ENCODE assay signal across 1 cellular context in the genomic region with DNA sequence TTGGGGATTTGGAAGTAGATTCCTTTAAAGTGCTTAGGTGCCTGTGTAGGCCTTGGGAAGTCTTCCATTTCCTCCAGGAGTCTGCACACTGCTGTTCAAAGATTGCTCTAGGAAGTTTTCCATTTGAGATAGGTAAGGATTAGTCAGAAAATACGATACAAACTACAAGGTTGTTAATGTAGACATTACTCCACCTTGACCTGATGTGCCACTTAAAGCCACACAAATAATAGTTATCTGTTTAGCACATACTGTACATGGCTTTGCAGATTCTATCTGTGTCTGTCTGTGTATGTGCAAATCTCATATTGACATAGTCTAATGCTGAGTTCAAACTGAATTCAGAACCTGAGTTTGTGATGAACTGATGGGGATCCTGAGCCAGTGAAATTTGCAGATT.
TF ChIP-seq lines count a peak whose summit lies in the region.

No MANE protein-coding gene starts in this region.

TF ChIP-seq in HepG2, 621 proteins besides CTCF, POLR2A, EP300 and RAD21 (continued from another document and continues in another):
- TF ChIP-seq FOXA1 (IDR thresholded peaks at IDR 0.05) (no peak), FOXA1 (CRISPR knock-in tag; IDR thresholded peaks at IDR 0.05) (peak; percentile 89), ZNF782 (CRISPR knock-in tag; IDR thresholded peaks at IDR 0.05; ENCODE audit: borderline replicate concordance) (no peak), ELF3 (CRISPR knock-in tag; IDR thresholded peaks at IDR 0.05) (0 out of 2 replicates have a peak, but pooled peaks have one; percentile 22), NCOR1 (IDR thresholded peaks at IDR 0.05; ENCODE audit: borderline replicate concordance, low read length) (no peak), TCF7 (IDR thresholded peaks at IDR 0.05; ENCODE audit: low read depth) (no peak), RORA (CRISPR knock-in tag; IDR thresholded peaks at IDR 0.05) (no peak), RARA (CRISPR knock-in tag; IDR thresholded peaks at IDR 0.05) (peak; percentile 75), PAWR (CRISPR knock-in tag; IDR thresholded peaks at IDR 0.05; ENCODE audit: borderline replicate concordance) (no peak), MIXL1 (CRISPR knock-in tag; IDR thresholded peaks at IDR 0.05) (0 out of 2 replicates have a peak, but pooled peaks have one; percentile 19), BCL6 (CRISPR knock-in tag; IDR thresholded peaks at IDR 0.05) (peak; percentile 67), ZNF552 (CRISPR knock-in tag; IDR thresholded peaks at IDR 0.05; ENCODE audit: borderline replicate concordance) (no peak), NAIF1 (CRISPR knock-in tag; IDR thresholded peaks at IDR 0.05; ENCODE audit: borderline replicate concordance) (no peak), IRF2 (CRISPR knock-in tag; IDR thresholded peaks at IDR 0.05) (no peak), JUNB (CRISPR knock-in tag; IDR thresholded peaks at IDR 0.05; ENCODE audit: borderline replicate concordance) (no peak), FOXP1 (IDR thresholded peaks at IDR 0.05) (no peak), FOXP1 (CRISPR knock-in tag; IDR thresholded peaks at IDR 0.05) (peak; percentile 24; the same call in 1 of the 2 replicates), CHD4 (IDR thresholded peaks at IDR 0.05; ENCODE audit: borderline replicate concordance, low read length) (no peak), ZNF547 (CRISPR knock-in tag; IDR thresholded peaks at IDR 0.05) (no peak), ATRX (CRISPR knock-in tag; IDR thresholded peaks at IDR 0.05; ENCODE audit: borderline replicate concordance) (no peak), DNMT1 (CRISPR knock-in tag; IDR thresholded peaks at IDR 0.05) (no peak), ZFX (CRISPR knock-in tag; IDR thresholded peaks at IDR 0.05; ENCODE audit: low read depth) (no peak), MXD4 (CRISPR knock-in tag; IDR thresholded peaks at IDR 0.05) (no peak), KDM1A (CRISPR knock-in tag; IDR thresholded peaks at IDR 0.05) (no peak), AGO2 (optimal IDR thresholded peaks at IDR 0.05; ENCODE audit: low read depth, low read length) (no peak), KLF15 (CRISPR knock-in tag; IDR thresholded peaks at IDR 0.05; ENCODE audit: borderline replicate concordance) (no peak), ZNF282 (IDR thresholded peaks at IDR 0.05; ENCODE audit: partially characterized antibody) (no peak), MIER3 (CRISPR knock-in tag; IDR thresholded peaks at IDR 0.05; ENCODE audit: borderline replicate concordance) (0 out of 2 replicates have a peak, but pooled peaks have one; percentile 33), ZNF24 (IDR thresholded peaks at IDR 0.05) (no peak)
- TF ChIP-seq, protein P1, sequence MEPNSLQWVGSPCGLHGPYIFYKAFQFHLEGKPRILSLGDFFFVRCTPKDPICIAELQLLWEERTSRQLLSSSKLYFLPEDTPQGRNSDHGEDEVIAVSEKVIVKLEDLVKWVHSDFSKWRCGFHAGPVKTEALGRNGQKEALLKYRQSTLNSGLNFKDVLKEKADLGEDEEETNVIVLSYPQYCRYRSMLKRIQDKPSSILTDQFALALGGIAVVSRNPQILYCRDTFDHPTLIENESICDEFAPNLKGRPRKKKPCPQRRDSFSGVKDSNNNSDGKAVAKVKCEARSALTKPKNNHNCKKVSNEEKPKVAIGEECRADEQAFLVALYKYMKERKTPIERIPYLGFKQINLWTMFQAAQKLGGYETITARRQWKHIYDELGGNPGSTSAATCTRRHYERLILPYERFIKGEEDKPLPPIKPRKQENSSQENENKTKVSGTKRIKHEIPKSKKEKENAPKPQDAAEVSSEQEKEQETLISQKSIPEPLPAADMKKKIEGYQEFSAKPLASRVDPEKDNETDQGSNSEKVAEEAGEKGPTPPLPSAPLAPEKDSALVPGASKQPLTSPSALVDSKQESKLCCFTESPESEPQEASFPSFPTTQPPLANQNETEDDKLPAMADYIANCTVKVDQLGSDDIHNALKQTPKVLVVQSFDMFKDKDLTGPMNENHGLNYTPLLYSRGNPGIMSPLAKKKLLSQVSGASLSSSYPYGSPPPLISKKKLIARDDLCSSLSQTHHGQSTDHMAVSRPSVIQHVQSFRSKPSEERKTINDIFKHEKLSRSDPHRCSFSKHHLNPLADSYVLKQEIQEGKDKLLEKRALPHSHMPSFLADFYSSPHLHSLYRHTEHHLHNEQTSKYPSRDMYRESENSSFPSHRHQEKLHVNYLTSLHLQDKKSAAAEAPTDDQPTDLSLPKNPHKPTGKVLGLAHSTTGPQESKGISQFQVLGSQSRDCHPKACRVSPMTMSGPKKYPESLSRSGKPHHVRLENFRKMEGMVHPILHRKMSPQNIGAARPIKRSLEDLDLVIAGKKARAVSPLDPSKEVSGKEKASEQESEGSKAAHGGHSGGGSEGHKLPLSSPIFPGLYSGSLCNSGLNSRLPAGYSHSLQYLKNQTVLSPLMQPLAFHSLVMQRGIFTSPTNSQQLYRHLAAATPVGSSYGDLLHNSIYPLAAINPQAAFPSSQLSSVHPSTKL (CRISPR knock-in tag; IDR thresholded peaks at IDR 0.05), result peak; percentile 64; the same call in 1 of the 2 replicates
- TF ChIP-seq, protein P2, sequence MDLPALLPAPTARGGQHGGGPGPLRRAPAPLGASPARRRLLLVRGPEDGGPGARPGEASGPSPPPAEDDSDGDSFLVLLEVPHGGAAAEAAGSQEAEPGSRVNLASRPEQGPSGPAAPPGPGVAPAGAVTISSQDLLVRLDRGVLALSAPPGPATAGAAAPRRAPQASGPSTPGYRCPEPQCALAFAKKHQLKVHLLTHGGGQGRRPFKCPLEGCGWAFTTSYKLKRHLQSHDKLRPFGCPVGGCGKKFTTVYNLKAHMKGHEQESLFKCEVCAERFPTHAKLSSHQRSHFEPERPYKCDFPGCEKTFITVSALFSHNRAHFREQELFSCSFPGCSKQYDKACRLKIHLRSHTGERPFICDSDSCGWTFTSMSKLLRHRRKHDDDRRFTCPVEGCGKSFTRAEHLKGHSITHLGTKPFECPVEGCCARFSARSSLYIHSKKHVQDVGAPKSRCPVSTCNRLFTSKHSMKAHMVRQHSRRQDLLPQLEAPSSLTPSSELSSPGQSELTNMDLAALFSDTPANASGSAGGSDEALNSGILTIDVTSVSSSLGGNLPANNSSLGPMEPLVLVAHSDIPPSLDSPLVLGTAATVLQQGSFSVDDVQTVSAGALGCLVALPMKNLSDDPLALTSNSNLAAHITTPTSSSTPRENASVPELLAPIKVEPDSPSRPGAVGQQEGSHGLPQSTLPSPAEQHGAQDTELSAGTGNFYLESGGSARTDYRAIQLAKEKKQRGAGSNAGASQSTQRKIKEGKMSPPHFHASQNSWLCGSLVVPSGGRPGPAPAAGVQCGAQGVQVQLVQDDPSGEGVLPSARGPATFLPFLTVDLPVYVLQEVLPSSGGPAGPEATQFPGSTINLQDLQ (CRISPR knock-in tag; IDR thresholded peaks at IDR 0.05), result no peak
- TF ChIP-seq, protein P3, sequence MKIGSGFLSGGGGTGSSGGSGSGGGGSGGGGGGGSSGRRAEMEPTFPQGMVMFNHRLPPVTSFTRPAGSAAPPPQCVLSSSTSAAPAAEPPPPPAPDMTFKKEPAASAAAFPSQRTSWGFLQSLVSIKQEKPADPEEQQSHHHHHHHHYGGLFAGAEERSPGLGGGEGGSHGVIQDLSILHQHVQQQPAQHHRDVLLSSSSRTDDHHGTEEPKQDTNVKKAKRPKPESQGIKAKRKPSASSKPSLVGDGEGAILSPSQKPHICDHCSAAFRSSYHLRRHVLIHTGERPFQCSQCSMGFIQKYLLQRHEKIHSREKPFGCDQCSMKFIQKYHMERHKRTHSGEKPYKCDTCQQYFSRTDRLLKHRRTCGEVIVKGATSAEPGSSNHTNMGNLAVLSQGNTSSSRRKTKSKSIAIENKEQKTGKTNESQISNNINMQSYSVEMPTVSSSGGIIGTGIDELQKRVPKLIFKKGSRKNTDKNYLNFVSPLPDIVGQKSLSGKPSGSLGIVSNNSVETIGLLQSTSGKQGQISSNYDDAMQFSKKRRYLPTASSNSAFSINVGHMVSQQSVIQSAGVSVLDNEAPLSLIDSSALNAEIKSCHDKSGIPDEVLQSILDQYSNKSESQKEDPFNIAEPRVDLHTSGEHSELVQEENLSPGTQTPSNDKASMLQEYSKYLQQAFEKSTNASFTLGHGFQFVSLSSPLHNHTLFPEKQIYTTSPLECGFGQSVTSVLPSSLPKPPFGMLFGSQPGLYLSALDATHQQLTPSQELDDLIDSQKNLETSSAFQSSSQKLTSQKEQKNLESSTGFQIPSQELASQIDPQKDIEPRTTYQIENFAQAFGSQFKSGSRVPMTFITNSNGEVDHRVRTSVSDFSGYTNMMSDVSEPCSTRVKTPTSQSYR (CRISPR knock-in tag; IDR thresholded peaks at IDR 0.05; ENCODE audit: borderline replicate concordance), result no peak
- TF ChIP-seq, protein P4, sequence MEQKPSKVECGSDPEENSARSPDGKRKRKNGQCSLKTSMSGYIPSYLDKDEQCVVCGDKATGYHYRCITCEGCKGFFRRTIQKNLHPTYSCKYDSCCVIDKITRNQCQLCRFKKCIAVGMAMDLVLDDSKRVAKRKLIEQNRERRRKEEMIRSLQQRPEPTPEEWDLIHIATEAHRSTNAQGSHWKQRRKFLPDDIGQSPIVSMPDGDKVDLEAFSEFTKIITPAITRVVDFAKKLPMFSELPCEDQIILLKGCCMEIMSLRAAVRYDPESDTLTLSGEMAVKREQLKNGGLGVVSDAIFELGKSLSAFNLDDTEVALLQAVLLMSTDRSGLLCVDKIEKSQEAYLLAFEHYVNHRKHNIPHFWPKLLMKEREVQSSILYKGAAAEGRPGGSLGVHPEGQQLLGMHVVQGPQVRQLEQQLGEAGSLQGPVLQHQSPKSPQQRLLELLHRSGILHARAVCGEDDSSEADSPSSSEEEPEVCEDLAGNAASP (CRISPR knock-in tag; IDR thresholded peaks at IDR 0.05; ENCODE audit: borderline replicate concordance), result peak; percentile 83; the same call in 1 of the 2 replicates
- TF ChIP-seq, protein P5, sequence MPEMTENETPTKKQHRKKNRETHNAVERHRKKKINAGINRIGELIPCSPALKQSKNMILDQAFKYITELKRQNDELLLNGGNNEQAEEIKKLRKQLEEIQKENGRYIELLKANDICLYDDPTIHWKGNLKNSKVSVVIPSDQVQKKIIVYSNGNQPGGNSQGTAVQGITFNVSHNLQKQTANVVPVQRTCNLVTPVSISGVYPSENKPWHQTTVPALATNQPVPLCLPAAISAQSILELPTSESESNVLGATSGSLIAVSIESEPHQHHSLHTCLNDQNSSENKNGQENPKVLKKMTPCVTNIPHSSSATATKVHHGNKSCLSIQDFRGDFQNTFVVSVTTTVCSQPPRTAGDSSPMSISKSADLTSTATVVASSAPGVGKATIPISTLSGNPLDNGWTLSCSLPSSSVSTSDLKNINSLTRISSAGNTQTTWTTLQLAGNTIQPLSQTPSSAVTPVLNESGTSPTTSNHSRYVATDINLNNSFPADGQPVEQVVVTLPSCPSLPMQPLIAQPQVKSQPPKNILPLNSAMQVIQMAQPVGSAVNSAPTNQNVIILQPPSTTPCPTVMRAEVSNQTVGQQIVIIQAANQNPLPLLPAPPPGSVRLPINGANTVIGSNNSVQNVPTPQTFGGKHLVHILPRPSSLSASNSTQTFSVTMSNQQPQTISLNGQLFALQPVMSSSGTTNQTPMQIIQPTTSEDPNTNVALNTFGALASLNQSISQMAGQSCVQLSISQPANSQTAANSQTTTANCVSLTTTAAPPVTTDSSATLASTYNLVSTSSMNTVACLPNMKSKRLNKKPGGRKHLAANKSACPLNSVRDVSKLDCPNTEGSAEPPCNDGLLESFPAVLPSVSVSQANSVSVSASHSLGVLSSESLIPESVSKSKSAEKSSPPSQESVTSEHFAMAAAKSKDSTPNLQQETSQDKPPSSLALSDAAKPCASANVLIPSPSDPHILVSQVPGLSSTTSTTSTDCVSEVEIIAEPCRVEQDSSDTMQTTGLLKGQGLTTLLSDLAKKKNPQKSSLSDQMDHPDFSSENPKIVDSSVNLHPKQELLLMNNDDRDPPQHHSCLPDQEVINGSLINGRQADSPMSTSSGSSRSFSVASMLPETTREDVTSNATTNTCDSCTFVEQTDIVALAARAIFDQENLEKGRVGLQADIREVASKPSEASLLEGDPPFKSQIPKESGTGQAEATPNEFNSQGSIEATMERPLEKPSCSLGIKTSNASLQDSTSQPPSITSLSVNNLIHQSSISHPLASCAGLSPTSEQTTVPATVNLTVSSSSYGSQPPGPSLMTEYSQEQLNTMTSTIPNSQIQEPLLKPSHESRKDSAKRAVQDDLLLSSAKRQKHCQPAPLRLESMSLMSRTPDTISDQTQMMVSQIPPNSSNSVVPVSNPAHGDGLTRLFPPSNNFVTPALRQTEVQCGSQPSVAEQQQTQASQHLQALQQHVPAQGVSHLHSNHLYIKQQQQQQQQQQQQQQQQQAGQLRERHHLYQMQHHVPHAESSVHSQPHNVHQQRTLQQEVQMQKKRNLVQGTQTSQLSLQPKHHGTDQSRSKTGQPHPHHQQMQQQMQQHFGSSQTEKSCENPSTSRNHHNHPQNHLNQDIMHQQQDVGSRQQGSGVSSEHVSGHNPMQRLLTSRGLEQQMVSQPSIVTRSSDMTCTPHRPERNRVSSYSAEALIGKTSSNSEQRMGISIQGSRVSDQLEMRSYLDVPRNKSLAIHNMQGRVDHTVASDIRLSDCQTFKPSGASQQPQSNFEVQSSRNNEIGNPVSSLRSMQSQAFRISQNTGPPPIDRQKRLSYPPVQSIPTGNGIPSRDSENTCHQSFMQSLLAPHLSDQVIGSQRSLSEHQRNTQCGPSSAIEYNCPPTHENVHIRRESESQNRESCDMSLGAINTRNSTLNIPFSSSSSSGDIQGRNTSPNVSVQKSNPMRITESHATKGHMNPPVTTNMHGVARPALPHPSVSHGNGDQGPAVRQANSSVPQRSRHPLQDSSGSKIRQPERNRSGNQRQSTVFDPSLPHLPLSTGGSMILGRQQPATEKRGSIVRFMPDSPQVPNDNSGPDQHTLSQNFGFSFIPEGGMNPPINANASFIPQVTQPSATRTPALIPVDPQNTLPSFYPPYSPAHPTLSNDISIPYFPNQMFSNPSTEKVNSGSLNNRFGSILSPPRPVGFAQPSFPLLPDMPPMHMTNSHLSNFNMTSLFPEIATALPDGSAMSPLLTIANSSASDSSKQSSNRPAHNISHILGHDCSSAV (CRISPR knock-in tag; IDR thresholded peaks at IDR 0.05; ENCODE audit: borderline replicate concordance), result no peak
